ENCODE assay signal across 10 cellular contexts in genomic region chr11:35420371-35420770, GRCh38. TPM values are rescaled to one million over a fixed set of nuclear protein-coding genes. Genes with fewer than 3 reads are reported as not detected.
DNase-seq lines count a peak whose midpoint lies in the region; ATAC-seq and TF ChIP-seq lines count a peak whose summit lies in the region.
"Had no signal": no experiment of that assay in that cellular context is flagged by ENCODE, and none has a peak within 500 bp of the region (broad histone marks: within the 10 kb centered on the region; RNA-seq: fewer than 3 reads in every experiment).

No MANE protein-coding gene starts in this region.

- no peaks in the 10 kb centered on the region for H3K9me3 Mint-ChIP-seq in MCF 10A (ENCODE audit: unreplicated experiment)

- no peak overlapping the region for H3K27ac Mint-ChIP-seq in MCF 10A (ENCODE audit: low read depth, unreplicated experiment)

- WGBS in lung, 2 donors: 5 to 13% methylated on average over 17 of the region's 17 CpGs

- H3K27me3 Mint-ChIP-seq in MCF 10A (ENCODE audit: insufficient read depth, unreplicated experiment): peaks cover 88% of the 10 kb centered on the region

- POLR2A ChIA-PET in MCF 10A (lab: Yijun Ruan, JAX): interaction anchor here (0.7 to 1.2 kb wide), 2 partner anchors 9 to 259 kb away, joined by 3 read pairs; no protein-coding TSS in a partner anchor

- no TSS peak for BruUV-seq in MCF 10A (replicated peaks; lab: Mats Ljungman, UMichigan)

- TF ChIP-seq CTCF in breast epithelium (IDR thresholded peaks at IDR 0.05): no peak
- no peak for TF ChIP-seq CTCF in MCF 10A (IDR thresholded peaks at IDR 0.05; ENCODE audit: unreplicated experiment)
- TF ChIP-seq CTCF in lung (IDR thresholded peaks at IDR 0.05; ENCODE audit: control extremely low read depth, extremely low read depth): no peak
- TF ChIP-seq CTCF in tibial artery (IDR thresholded peaks at IDR 0.05): no peak

- peaks cover 4 to 25% of the 10 kb centered on the region in 2 donors for H3K27me3 ChIP-seq in breast epithelium
- H3K27me3 ChIP-seq in lung (ENCODE audit: control insufficient read depth, insufficient read depth): peaks cover 6% of the 10 kb centered on the region
- H3K27me3 ChIP-seq in tibial artery: peaks cover 0 to 62% of the 10 kb centered on the region in 2 donors

- H3K27ac ChIP-seq in breast epithelium (no peak overlapping the region), lung (ENCODE audit: low read depth in 1 of 2, low read length in 1 of 2) (no peak overlapping the region), tibial artery (no peak overlapping the region)
- H3K27ac ChIP-seq: C4-2B had no signal

- intact Hi-C loops in breast epithelium (cut with DNase I; ENCODE audit: low total_unique reads) (no loop called here), MCF 10A (cut with micrococcal nuclease) (no loop called here), tibial artery (cut with DNase I; ENCODE audit: low total_unique reads) (no loop called here)

- no peak overlapping the region for H3K4me3 Mint-ChIP-seq in MCF 10A (ENCODE audit: unreplicated experiment)

- DNase-seq in breast epithelium (ENCODE audit: low spot score in 2 of 2) (no peak), MCF 10A (ENCODE audit: unreplicated experiment) (no peak), astrocyte of the hippocampus (ENCODE audit: low read depth, low spot score) (peak; percentile 19), lung (ENCODE audit: low spot score) (no peak), tibial artery (no peak), RPMI8226 (no peak)
- DNase-seq: activated CD4-positive, alpha-beta T cell treated with anti-CD3 and anti-CD28 coated beads for 1 hour had no signal

- CTCF ChIA-PET in MCF 10A (lab: Yijun Ruan, JAX): interaction anchor here (1.1 kb wide), 1 partner anchor 8 kb away, joined by 3 read pairs; no protein-coding TSS in a partner anchor

- ATAC-seq in lung (ENCODE audit: insufficient read depth, low FRiP score) (no peak), GM21529 (IDR thresholded peaks at IDR 0.05; ENCODE audit: unreplicated experiment) (no peak), GM18907 (IDR thresholded peaks at IDR 0.05; ENCODE audit: unreplicated experiment) (no peak)

- no peaks in the 10 kb centered on the region for H3K4me1 Mint-ChIP-seq in MCF 10A (ENCODE audit: insufficient read depth, unreplicated experiment)

- TF ChIP-seq POLR2A in breast epithelium (IDR thresholded peaks at IDR 0.05): no peak

- no peaks in the 10 kb centered on the region for H3K36me3 Mint-ChIP-seq in MCF 10A (ENCODE audit: insufficient read depth, unreplicated experiment)

- no peaks in the 10 kb centered on the region for H3K36me3 ChIP-seq in breast epithelium
- no peaks in the 10 kb centered on the region for H3K36me3 ChIP-seq in lung (ENCODE audit: control insufficient read depth in 2 of 2, insufficient read depth in 2 of 2, low read length in 2 of 2)
- no peaks in the 10 kb centered on the region for H3K36me3 ChIP-seq in tibial artery

- H3K4me1 ChIP-seq in breast epithelium (no peaks in the 10 kb centered on the region), lung (ENCODE audit: control insufficient read depth in 2 of 2, insufficient read depth in 2 of 2, low read length in 2 of 2) (peaks cover 3 to 9% of the 10 kb centered on the region in 2 donors), tibial artery (peaks cover 0 to 33% (median 24%) of the 10 kb centered on the region in 4 donors)

- H3K4me3 ChIP-seq in breast epithelium (peak overlapping the region; percentile 45 to 78 (median 64)), lung (peak overlapping the region; percentile 3), tibial artery (peak overlapping the region; percentile 41 to 57)

- H3K9me3 ChIP-seq in breast epithelium (no peaks in the 10 kb centered on the region), lung (ENCODE audit: control insufficient read depth in 2 of 2, insufficient read depth in 1 of 2, low read length in 1 of 2) (peaks cover 0 to 3% of the 10 kb centered on the region in 2 donors), tibial artery (no peaks in the 10 kb centered on the region)

RNA-seq across cellular contexts. Expression of gene SLC1A2, which starts 1.0 kb away (rescaled TPM):
- 10 to 100 TPM in 2 of 3 donors, under 1 TPM in 1; 0.32 to 23.7 (median 10.5) TPM for total RNA-seq in breast epithelium
- not detected in 2 replicates for total RNA-seq in MCF 10A (2022)
- total RNA-seq in lung: 10 to 100 TPM in 1 of 2 donors, 1 to 10 TPM in 1; 1.6 to 17.0 TPM
- polyA plus RNA-seq in lung: under 1 TPM; 0.35 to 0.70 TPM

Comparison
In these comparisons a context has a peak if more than half of its experiments do, and no peak if none do; other contexts are left out.
1. H3K4me3 ChIP-seq: peak in every context shown above with its lines; median percentile 64 in breast epithelium; 49 in tibial artery; 3 in lung.